In genomic region chr11:8192016-8192895, GRCh38 we compare ENCODE assay signal across 8 cellular contexts. TPM values are rescaled to one million over a fixed set of nuclear protein-coding genes. Genes with fewer than 3 reads are reported as not detected.
DNase-seq lines count a peak whose midpoint lies in the region; ATAC-seq and TF ChIP-seq lines count a peak whose summit lies in the region.

No MANE protein-coding gene starts in this region.

- peak; percentile 10 for DNase-seq in DMS114 treated with DMSO at 0.1 percent for 48 hours (lab: John Stamatoyannopoulos, UW; ENCODE audit: unreplicated experiment)
- DNase-seq in GM23338 (ENCODE audit: low spot score), result peak; percentile 88
- peak; percentile 57 for DNase-seq in NCI-H1694 (lab: John Stamatoyannopoulos, UW)
- peak; percentile 43 for DNase-seq in UCSD-AML1 (lab: John Stamatoyannopoulos, UW; ENCODE audit: unreplicated experiment)
- peak; percentile 60 for DNase-seq in dedifferentiated amniotic fluid mesenchymal stem cell (ENCODE audit: extremely low spot score)
- DNase-seq in right lobe of liver, result peak in 2 of 3 donors; percentile 65 to 67
- peak; percentile 66 for DNase-seq in stimulated activated CD8-positive, alpha-beta memory T cell treated with anti-CD3 and anti-CD28 coated beads, Interleukin-4, amount 100 ng/mL, for 48 hours

- peaks cover 5% of the 10 kb centered on the region for H3K27me3 Mint-ChIP-seq in GM23338 (ENCODE audit: insufficient read depth, low read depth, poor library complexity)

- H3K9me3 Mint-ChIP-seq in GM23338, result no peaks in the 10 kb centered on the region; the same call in 2 of the 3 replicates

- no peaks in the 10 kb centered on the region for H3K79me2 ChIP-seq in GM23338 (replicated peaks; ENCODE audit: insufficient read depth)

- H3K36me3 ChIP-seq in GM23338 (ENCODE audit: insufficient read depth) (no peaks in the 10 kb centered on the region), right lobe of liver (no peaks in the 10 kb centered on the region)

- H3K4me3 Mint-ChIP-seq in GM23338, result no peak overlapping the region

- H3K36me3 Mint-ChIP-seq in GM23338 (ENCODE audit: low read depth), result no peaks in the 10 kb centered on the region

- WGBS in right lobe of liver (ENCODE audit: insufficient coverage, low coverage, low lambda C conversion rate, missing lambda C conversion rate), result 30% methylated on average over 6 of the region's 19 CpGs

- no peak overlapping the region for H3K27ac Mint-ChIP-seq in GM23338

- H3K4me3 ChIP-seq in GM23338 (no peak overlapping the region), right lobe of liver (no peak overlapping the region)

- H4K20me1 ChIP-seq in GM23338 (replicated peaks; ENCODE audit: insufficient read depth), result no peaks in the 10 kb centered on the region

- no peaks in the 10 kb centered on the region for H3K4me1 Mint-ChIP-seq in GM23338

- no peak for TF ChIP-seq POLR2A in right lobe of liver (IDR thresholded peaks at IDR 0.05)

- no peaks in the 10 kb centered on the region for H3K9me3 ChIP-seq in right lobe of liver

- H2AFZ ChIP-seq in GM23338, result peak overlapping the region; percentile 89

- H3K4me1 ChIP-seq in GM23338 (ENCODE audit: insufficient read depth), result no peaks in the 10 kb centered on the region
- no peaks in the 10 kb centered on the region for H3K4me1 ChIP-seq in right lobe of liver

- no peak overlapping the region for H3K4me2 ChIP-seq in GM23338

- intact Hi-C loops in right lobe of liver (cut with DNase I), result no loop called here

- H3K27ac ChIP-seq in GM23338 (ENCODE audit: low read depth) (no peak overlapping the region), right lobe of liver (no peak overlapping the region)

- TF ChIP-seq CTCF in GM23338 (conservative IDR thresholded peaks at IDR 0.05; ENCODE audit: low read depth in 2 of 2) (peak; percentile 86 to 98), right lobe of liver (IDR thresholded peaks at IDR 0.05) (peak; percentile 67 to 91 (median 88))

- H3K27me3 ChIP-seq in GM23338 (ENCODE audit: insufficient read depth), result no peaks in the 10 kb centered on the region
- no peaks in the 10 kb centered on the region for H3K27me3 ChIP-seq in right lobe of liver

- no peaks in the 10 kb centered on the region for H3K9me2 ChIP-seq in GM23338 (ENCODE audit: insufficient read depth)

- ATAC-seq in GM23338 (peak; percentile 96), right lobe of liver (peak; percentile 87 to 93 (median 90)), GM18519 (IDR thresholded peaks at IDR 0.05; ENCODE audit: low FRiP score, unreplicated experiment) (no peak)

- H3F3A ChIP-seq in GM23338 (replicated peaks; ENCODE audit: low read depth), result no peaks in the 10 kb centered on the region

TF ChIP-seq in GM23338, 12 proteins besides CTCF, POLR2A, EP300 and RAD21 (continues in another document):
- TF ChIP-seq EZH2phosphoT487 (IDR thresholded peaks at IDR 0.05; ENCODE audit: unreplicated experiment) (no peak), ETS1 (IDR thresholded peaks at IDR 0.05) (no peak), JUNB (IDR thresholded peaks at IDR 0.05; ENCODE audit: unreplicated experiment) (no peak), NANOG (IDR thresholded peaks at IDR 0.05; ENCODE audit: borderline replicate concordance) (no peak), ZNF462 (CRISPR knock-in tag; IDR thresholded peaks at IDR 0.05) (no peak), ZNF114 (CRISPR knock-in tag; IDR thresholded peaks at IDR 0.05) (no peak), CREB1 (CRISPR knock-in tag; IDR thresholded peaks at IDR 0.05; ENCODE audit: low read depth) (no peak), STAT1 (IDR thresholded peaks at IDR 0.05; ENCODE audit: unreplicated experiment) (no peak), POLR2AphosphoS5 (IDR thresholded peaks at IDR 0.05; ENCODE audit: low read depth) (no peak)

RNA-seq across cellular contexts. Expression of gene RIC3, which starts 23.4 kb away (rescaled TPM):
- total RNA-seq in GM23338 (2014; rRNA removed; shearing (Covaris generic)), result 17.8 and 27.4 TPM in 2 replicates
- polyA plus RNA-seq in GM23338 (2016; fragmentation: Nextera tagmentation; extraction: Ambion mirVana), result 21.1 and 21.3 TPM in 2 replicates
- total RNA-seq in right lobe of liver, result 1 to 10 TPM; 1.4 to 7.3 (median 3.6) TPM

Comparison
In these comparisons a context has a peak if more than half of its experiments do, and no peak if none do; other contexts are left out.
1. DNase-seq: peak in every context shown above with its lines; median percentile 88 in GM23338; 66 in right lobe of liver; 66 in stimulated activated CD8-positive, alpha-beta memory T cell treated with anti-CD3 and anti-CD28 coated beads, Interleukin-4, amount 100 ng/mL, for 48 hours; 60 in dedifferentiated amniotic fluid mesenchymal stem cell; 57 in NCI-H1694; 43 in UCSD-AML1; 10 in DMS114 treated with DMSO at 0.1 percent for 48 hours.